Comparison of ENCODE assay signal across 9 cellular contexts in the genomic region with DNA sequence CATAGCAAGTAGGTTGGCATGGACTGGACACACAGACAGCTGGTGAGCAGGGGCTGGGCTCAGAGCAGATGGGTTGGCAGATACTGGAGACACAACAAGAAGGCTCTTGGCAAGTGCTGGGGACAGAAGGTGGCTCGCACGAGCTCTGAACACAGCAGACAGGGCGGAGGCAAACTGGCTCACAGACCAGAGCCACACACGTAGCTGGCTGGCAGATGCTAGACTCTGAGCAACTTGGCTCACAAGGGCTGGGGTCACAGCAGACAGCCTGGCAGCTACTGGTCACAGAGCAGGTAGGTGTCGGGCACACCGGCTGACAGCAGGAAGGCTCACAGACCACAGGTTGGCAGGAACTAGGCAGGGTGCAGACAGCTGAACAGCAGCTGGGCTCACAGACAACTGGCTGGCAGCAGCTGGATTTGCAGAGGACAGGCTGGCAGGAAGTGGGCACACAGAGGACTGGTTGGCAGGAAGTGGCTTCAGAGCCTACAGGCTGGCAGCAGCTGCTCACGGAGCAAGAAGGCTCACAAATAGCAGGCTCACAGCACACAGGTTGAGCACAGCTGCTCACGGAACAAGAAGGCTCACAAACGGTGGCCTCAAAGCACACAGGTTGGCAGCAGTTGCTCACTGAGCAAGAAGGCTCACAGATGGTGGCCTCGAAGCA. TPM values are rescaled to one million over a fixed set of nuclear protein-coding genes. Genes with fewer than 3 reads are reported as not detected.
DNase-seq lines count a peak whose midpoint lies in the region; ATAC-seq and TF ChIP-seq lines count a peak whose summit lies in the region.
"Had no signal": no experiment of that assay in that cellular context is flagged by ENCODE, and none has a peak within 500 bp of the region (broad histone marks: within the 10 kb centered on the region; RNA-seq: fewer than 3 reads in every experiment).

No MANE protein-coding gene starts in this region.

- peaks cover 13 to 43% (median 27%) of the 10 kb centered on the region in 6 donors for H3K4me1 ChIP-seq in spleen
- no peaks in the 10 kb centered on the region for H3K4me1 ChIP-seq in hepatocyte (ENCODE audit: insufficient read depth)

- POLR2A ChIA-PET in activated CD4-positive, alpha-beta T cell treated with anti-CD3 and anti-CD28 coated beads for 36 hours (lab: Charles Lee): interaction anchor here (1.0 kb wide), 1 partner anchor 14 kb away, joined by 5 read pairs; no protein-coding TSS in a partner anchor

- H3K4me3 ChIP-seq in AG10803 (ENCODE audit: low read length) (no peak overlapping the region), spleen (peak overlapping the region in 3 of 8 donors; percentile 7 to 47 (median 17)), hepatocyte (no peak overlapping the region)

- H3K36me3 ChIP-seq in spleen: no peaks in the 10 kb centered on the region
- H3K36me3 ChIP-seq in hepatocyte (replicated peaks; ENCODE audit: insufficient read depth, low read depth): no peaks in the 10 kb centered on the region

- no peaks in the 10 kb centered on the region for H4K20me1 ChIP-seq in hepatocyte (ENCODE audit: insufficient read depth, poor library complexity, severe bottlenecking)

- no peaks in the 10 kb centered on the region for H3K9me3 Mint-ChIP-seq in activated CD4-positive, alpha-beta T cell treated with anti-CD3 and anti-CD28 coated beads for 36 hours (ENCODE audit: low read depth)

- CTCF ChIA-PET in activated CD4-positive, alpha-beta T cell treated with anti-CD3 and anti-CD28 coated beads for 36 hours (lab: Charles Lee): interaction anchor here (0.7 to 2.9 kb wide), 5 partner anchors 14 to 192 kb away, joined by 3 to 24 read pairs (median 3); no protein-coding TSS in a partner anchor

- H3K27me3 Mint-ChIP-seq in activated CD4-positive, alpha-beta T cell treated with anti-CD3 and anti-CD28 coated beads for 36 hours: no peaks in the 10 kb centered on the region

- H3K9me3 ChIP-seq in spleen: no peaks in the 10 kb centered on the region
- H3K9me3 ChIP-seq in hepatocyte (ENCODE audit: low read depth): no peaks in the 10 kb centered on the region

- H3K4me1 Mint-ChIP-seq in activated CD4-positive, alpha-beta T cell treated with anti-CD3 and anti-CD28 coated beads for 36 hours: peaks cover 52% of the 10 kb centered on the region

- H3K9me2 ChIP-seq in hepatocyte (replicated peaks; ENCODE audit: insufficient read depth): no peaks in the 10 kb centered on the region

- DNase-seq in AG10803 (ENCODE audit: low read depth) (peak; percentile 46), HT1080 (ENCODE audit: low read depth) (peak; percentile 57), spleen (peak; percentile 96), hepatocyte (ENCODE audit: low spot score) (no peak), T1000 (lab: John Stamatoyannopoulos, UW) (no peak)
- DNase-seq in activated CD4-positive, alpha-beta T cell treated with anti-CD3 and anti-CD28 coated beads for 36 hours: peak; percentile 76

- H2AFZ ChIP-seq in hepatocyte: no peak overlapping the region

- TF ChIP-seq CTCF in AG10803 (conservative IDR thresholded peaks at IDR 0.05; ENCODE audit: low read length) (no peak), spleen (IDR thresholded peaks at IDR 0.05 in 8 of 11, conservative IDR thresholded peaks at IDR 0.05 in 3 of 11) (no peak), hepatocyte (IDR thresholded peaks at IDR 0.05; ENCODE audit: poor library complexity) (no peak)

- no peaks in the 10 kb centered on the region for H3K79me2 ChIP-seq in hepatocyte

- H3K27ac Mint-ChIP-seq in activated CD4-positive, alpha-beta T cell treated with anti-CD3 and anti-CD28 coated beads for 36 hours: peak overlapping the region; percentile 83

- WGBS in spleen, 5 donors: 15 to 38% (median 22%) methylated on average over 9 to 10 of the region's 10 CpGs
- 90% methylated on average over 10 of the region's 10 CpGs for WGBS in hepatocyte (ENCODE audit: low lambda C conversion rate, missing lambda C conversion rate)

- peak; percentile 80 for ATAC-seq in activated CD4-positive, alpha-beta T cell treated with anti-CD3 and anti-CD28 coated beads for 36 hours
- ATAC-seq in esophagus mucosa (peak; percentile 82), GM21381 (IDR thresholded peaks at IDR 0.05; ENCODE audit: unreplicated experiment) (no peak)

- H3K4me3 Mint-ChIP-seq in activated CD4-positive, alpha-beta T cell treated with anti-CD3 and anti-CD28 coated beads for 36 hours: peak overlapping the region; percentile 47

- intact Hi-C loops in activated CD4-positive, alpha-beta T cell treated with anti-CD3 and anti-CD28 coated beads for 36 hours (cut with DNase I, micrococcal nuclease): no loop called here
- intact Hi-C loops in spleen (cut with DNase I; ENCODE audit: low total_unique reads): no loop called here

- H3K27me3 ChIP-seq in spleen (replicated peaks in 1 of 7) (no peaks in the 10 kb centered on the region), hepatocyte (no peaks in the 10 kb centered on the region)

- peak in 1 of 3 donors; percentile 54 for TF ChIP-seq POLR2A in spleen (IDR thresholded peaks at IDR 0.05)

- no peak overlapping the region for H3K4me2 ChIP-seq in hepatocyte

- H3K36me3 Mint-ChIP-seq in activated CD4-positive, alpha-beta T cell treated with anti-CD3 and anti-CD28 coated beads for 36 hours (ENCODE audit: low read depth): no peaks in the 10 kb centered on the region

- H3K27ac ChIP-seq in spleen (peak overlapping the region; percentile 72 to 91 (median 81)), hepatocyte (no peak overlapping the region)

RNA-seq across cellular contexts. Expression of a gene that starts 0.7 kb away (rescaled TPM):
- not detected in 2 replicates for total RNA-seq in HT1080 (2014; rRNA removed; shearing (Covaris generic))
- not detected in 2 replicates for polyA plus RNA-seq in HT1080 (2015; cell fraction: cytosol; rRNA removed)
- not detected in 2 replicates for polyA plus RNA-seq in HT1080 (2015; cell fraction: nucleus; rRNA removed)
- not detected for total RNA-seq in activated CD4-positive, alpha-beta T cell treated with anti-CD3 and anti-CD28 coated beads for 36 hours
- not detected for total RNA-seq in esophagus mucosa
- not detected for total RNA-seq in spleen
- polyA plus RNA-seq in spleen: not detected
- not detected in 2 replicates for total RNA-seq in hepatocyte
- polyA plus RNA-seq in hepatocyte: not detected in 2 replicates
- total RNA-seq: activated CD8-positive, alpha-beta memory T cell treated with anti-CD3 and anti-CD28 coated beads for 36 hours had no signal

RNA-seq across cellular contexts. Expression of a gene that starts 5.7 kb away (rescaled TPM):
- not detected in 2 replicates for total RNA-seq in HT1080 (2014; rRNA removed; shearing (Covaris generic))
- polyA plus RNA-seq in HT1080 (2015; cell fraction: cytosol; rRNA removed): not detected in 2 replicates
- polyA plus RNA-seq in HT1080 (2015; cell fraction: nucleus; rRNA removed): not detected in 2 replicates
- total RNA-seq in activated CD4-positive, alpha-beta T cell treated with anti-CD3 and anti-CD28 coated beads for 36 hours: not detected
- total RNA-seq in esophagus mucosa (not detected), spleen (not detected), hepatocyte (not detected in 2 replicates)
- polyA plus RNA-seq in spleen (not detected), hepatocyte (not detected in 2 replicates)
- total RNA-seq: activated CD8-positive, alpha-beta memory T cell treated with anti-CD3 and anti-CD28 coated beads for 36 hours had no signal

RNA-seq across cellular contexts. Expression of a gene that starts 7.1 kb away (rescaled TPM):
- total RNA-seq in HT1080 (2014; rRNA removed; shearing (Covaris generic)): not detected in 2 replicates
- polyA plus RNA-seq in HT1080 (2015; cell fraction: cytosol; rRNA removed): not detected in 2 replicates
- polyA plus RNA-seq in HT1080 (2015; cell fraction: nucleus; rRNA removed): not detected in 2 replicates
- total RNA-seq in activated CD4-positive, alpha-beta T cell treated with anti-CD3 and anti-CD28 coated beads for 36 hours: not detected
- total RNA-seq in esophagus mucosa (not detected), spleen (not detected), hepatocyte (not detected in 2 replicates)
- polyA plus RNA-seq in spleen (not detected), hepatocyte (0.33 TPM in 1 of 2 replicates, not detected in the other)
- total RNA-seq: activated CD8-positive, alpha-beta memory T cell treated with anti-CD3 and anti-CD28 coated beads for 36 hours had no signal

RNA-seq across cellular contexts. Expression of a gene that starts 32.9 kb away (rescaled TPM):
- not detected in 2 replicates for total RNA-seq in HT1080 (2014; rRNA removed; shearing (Covaris generic))
- polyA plus RNA-seq in HT1080 (2015; cell fraction: cytosol; rRNA removed): not detected in 2 replicates
- polyA plus RNA-seq in HT1080 (2015; cell fraction: nucleus; rRNA removed): not detected in 2 replicates
- not detected for total RNA-seq in activated CD4-positive, alpha-beta T cell treated with anti-CD3 and anti-CD28 coated beads for 36 hours
- total RNA-seq in esophagus mucosa (not detected), spleen (not detected), hepatocyte (not detected in 2 replicates)
- polyA plus RNA-seq in spleen (not detected), hepatocyte (not detected in 2 replicates)
- total RNA-seq: activated CD8-positive, alpha-beta memory T cell treated with anti-CD3 and anti-CD28 coated beads for 36 hours had no signal

RNA-seq across cellular contexts. Expression of a gene that starts 42.2 kb away (rescaled TPM):
- total RNA-seq in HT1080 (2014; rRNA removed; shearing (Covaris generic)): not detected in 2 replicates
- polyA plus RNA-seq in HT1080 (2015; cell fraction: cytosol; rRNA removed): not detected in 2 replicates
- not detected in 2 replicates for polyA plus RNA-seq in HT1080 (2015; cell fraction: nucleus; rRNA removed)
- total RNA-seq in activated CD4-positive, alpha-beta T cell treated with anti-CD3 and anti-CD28 coated beads for 36 hours: not detected
- total RNA-seq in esophagus mucosa (0.92 TPM), spleen (not detected), hepatocyte (not detected in 2 replicates)
- polyA plus RNA-seq in spleen (not detected), hepatocyte (not detected in 2 replicates)
- total RNA-seq: activated CD8-positive, alpha-beta memory T cell treated with anti-CD3 and anti-CD28 coated beads for 36 hours had no signal

Comparison
In these comparisons a context has a peak if more than half of its experiments do, and no peak if none do; other contexts are left out.
1. DNase-seq: peak in AG10803 (single experiment), HT1080 (single experiment), activated CD4-positive, alpha-beta T cell treated with anti-CD3 and anti-CD28 coated beads for 36 hours (single experiment) and spleen (single experiment); none in hepatocyte (single experiment) and T1000 (single experiment).